2 cellular contexts compared by ENCODE assay signal in genomic region chr9:86242012-86242411, GRCh38.
TF ChIP-seq lines count a peak whose summit lies in the region.

No MANE protein-coding gene starts in this region.

TF ChIP-seq in GM12891, 5 proteins besides CTCF, POLR2A, EP300 and RAD21:
- TF ChIP-seq PAX5 (IDR thresholded peaks at IDR 0.05; ENCODE audit: insufficient read depth, low read length, severe bottlenecking) = no peak
- no peak for TF ChIP-seq POU2F2 (IDR thresholded peaks at IDR 0.05; ENCODE audit: low read depth, low read length)
- TF ChIP-seq POLR2AphosphoS5 (IDR thresholded peaks at IDR 0.05; ENCODE audit: low read depth, low read length) = no peak
- TF ChIP-seq TAF1 (IDR thresholded peaks at IDR 0.05; ENCODE audit: low read depth, low read length) = no peak
- TF ChIP-seq SPI1 (IDR thresholded peaks at IDR 0.05; ENCODE audit: low read depth, low read length) = no peak
TF ChIP-seq in GM12891: peak in this region for 0.

TF ChIP-seq in endothelial cell of umbilical vein, 7 proteins besides CTCF, POLR2A, EP300 and RAD21:
- TF ChIP-seq JUN (IDR thresholded peaks at IDR 0.05; ENCODE audit: borderline replicate concordance, insufficient read depth, insufficient read length, low read depth) (no peak), FOS (IDR thresholded peaks at IDR 0.05; ENCODE audit: borderline replicate concordance, insufficient read depth, low read length) (no peak), MYC (IDR thresholded peaks at IDR 0.05; ENCODE audit: low read depth, low read length) (no peak), GATA2 (IDR thresholded peaks at IDR 0.05; ENCODE audit: insufficient read depth, insufficient read length, low read depth, low read length) (no peak), POLR2AphosphoS5 (IDR thresholded peaks at IDR 0.05; ENCODE audit: insufficient read depth, low read depth, low read length) (no peak), EZH2 (IDR thresholded peaks at IDR 0.05; ENCODE audit: borderline replicate concordance, low read depth, low read length, severe bottlenecking) (no peak), MAX (IDR thresholded peaks at IDR 0.05; ENCODE audit: insufficient read depth, insufficient read length) (no peak)
